ENCODE assay signal across 18 cellular contexts in genomic region chr2:99152181-99152580, GRCh38. TPM values are rescaled to one million over a fixed set of nuclear protein-coding genes. Genes with fewer than 3 reads are reported as not detected.
DNase-seq lines count a peak whose midpoint lies in the region; ATAC-seq, FAIRE-seq and TF ChIP-seq lines count a peak whose summit lies in the region.
"Had no signal": no experiment of that assay in that cellular context is flagged by ENCODE, and none has a peak within 500 bp of the region (broad histone marks: within the 10 kb centered on the region; RNA-seq: fewer than 3 reads in every experiment).

No MANE protein-coding gene starts in this region.

- no peak overlapping the region for H3K27ac ChIP-seq in BLaER1 treated with 17β-estradiol and CSF1 and Interleukin-3, amounts not matched to agents 10 nM and 100 nM
- H3K27ac ChIP-seq in GM12878 (ENCODE audit: control insufficient read depth, insufficient read depth) (no peak overlapping the region), neutrophil (peak overlapping the region; percentile 93)
- H3K27ac ChIP-seq: C4-2B had no signal

- peaks cover 8% of the 10 kb centered on the region for H3K36me3 Mint-ChIP-seq in activated CD4-positive, alpha-beta T cell treated with anti-CD3 and anti-CD28 coated beads, Interleukin-2, amount 10 ng/mL, durations not matched to agents 24 days and 14 days (ENCODE audit: low read depth)

- SMC1A ChIA-PET in GM12878 (lab: Charles Lee; ENCODE audit: uncharacterized antibody, unreplicated experiment), result interaction anchor here (1.4 kb wide), 2 partner anchors 8 to 17 kb away, joined by 3 read pairs; no protein-coding TSS in a partner anchor

- H3K4me3 Mint-ChIP-seq in activated CD4-positive, alpha-beta T cell treated with anti-CD3 and anti-CD28 coated beads, Interleukin-2, amount 10 ng/mL, durations not matched to agents 24 days and 14 days, result no peak overlapping the region
- H3K4me3 Mint-ChIP-seq: B cell; CD4-positive, alpha-beta T cell; HFFc6 had no signal

- no peaks in the 10 kb centered on the region for H3K9me3 ChIP-seq in BLaER1 treated with 17β-estradiol and CSF1 and Interleukin-3, amounts not matched to agents 10 nM and 100 nM (replicated peaks in 1 of 11)
- no peaks in the 10 kb centered on the region for H3K9me3 ChIP-seq in GM12878 (replicated peaks; ENCODE audit: control insufficient read depth, insufficient read depth, low read length)
- H3K9me3 ChIP-seq in neutrophil, result no peaks in the 10 kb centered on the region
- H3K9me3 ChIP-seq: Caco-2 had no signal

- no peaks in the 10 kb centered on the region for H3K27me3 ChIP-seq in BLaER1 treated with 17β-estradiol and CSF1 and Interleukin-3, amounts not matched to agents 10 nM and 100 nM
- H3K27me3 ChIP-seq in GM12878 (replicated peaks in 1 of 2; ENCODE audit: control insufficient read depth in 2 of 2, insufficient read depth in 2 of 2, low read length in 1 of 2), result no peaks in the 10 kb centered on the region
- no peaks in the 10 kb centered on the region for H3K27me3 ChIP-seq in neutrophil

- H3K36me3 ChIP-seq in BLaER1 treated with 17β-estradiol and CSF1 and Interleukin-3, amounts not matched to agents 10 nM and 100 nM, result peaks cover 0 to 10% (median 5%) of the 10 kb centered on the region in 11 experiments; a peak in 10 of 22 replicates
- H3K36me3 ChIP-seq in GM12878 (ENCODE audit: control insufficient read depth in 2 of 2, insufficient read depth in 2 of 2, low read length in 1 of 2) (no peaks in the 10 kb centered on the region), neutrophil (no peaks in the 10 kb centered on the region)

- DNase-seq in GM12878 (ENCODE audit: low read depth, low spot score) (no peak), midbrain (lab: John Stamatoyannopoulos, UW) (no peak), NCI-H524 (lab: John Stamatoyannopoulos, UW) (no peak)
- DNase-seq in activated CD4-positive, alpha-beta T cell treated with anti-CD3 and anti-CD28 coated beads, Interleukin-2, amount 10 ng/mL, durations not matched to agents 24 days and 14 days, result no peak
- DNase-seq: Caco-2; CD4-positive, alpha-beta T cell; GOT3; H7; HFFc6; IMR-90 had no signal

- TF ChIP-seq POLR2A in GM12878 (IDR thresholded peaks at IDR 0.05; ENCODE audit: low read depth, low read length), result no peak

- no peak for ATAC-seq in GM12878
- ATAC-seq: HCT116 had no signal

- no peak overlapping the region for H3K4me3 ChIP-seq in BLaER1 treated with 17β-estradiol and CSF1 and Interleukin-3, amounts not matched to agents 10 nM and 100 nM
- H3K4me3 ChIP-seq in GM12878, result no peak overlapping the region
- H3K4me3 ChIP-seq in neutrophil (ENCODE audit: low read depth in 1 of 2, low read length in 1 of 2), result no peak overlapping the region

- no peak for TF ChIP-seq RAD21 in GM12878 (IDR thresholded peaks at IDR 0.05; ENCODE audit: insufficient read depth, low read depth, low read length)

- RAD21 ChIA-PET in GM12878 (lab: Charles Lee; ENCODE audit: unreplicated experiment), result no interaction called here

- H3K4me1 ChIP-seq in BLaER1 treated with 17β-estradiol and CSF1 and Interleukin-3, amounts not matched to agents 10 nM and 100 nM, result peaks cover 29 to 46% (median 43%) of the 10 kb centered on the region in 10 experiments
- H3K4me1 ChIP-seq in GM12878 (ENCODE audit: control insufficient read depth, insufficient read depth, low read length), result no peaks in the 10 kb centered on the region
- peaks cover 46 to 55% of the 10 kb centered on the region in 2 experiments for H3K4me1 ChIP-seq in neutrophil (ENCODE audit: control insufficient read depth in 1 of 2, insufficient read depth in 1 of 2, low read depth in 1 of 2, low read length in 1 of 2)
- H3K4me1 ChIP-seq: Caco-2 had no signal

- no peak overlapping the region for H3K27ac Mint-ChIP-seq in activated CD4-positive, alpha-beta T cell treated with anti-CD3 and anti-CD28 coated beads, Interleukin-2, amount 10 ng/mL, durations not matched to agents 24 days and 14 days
- H3K27ac Mint-ChIP-seq: B cell; CD4-positive, alpha-beta T cell; HFFc6 had no signal

- peaks cover 30% of the 10 kb centered on the region for H3K4me1 Mint-ChIP-seq in activated CD4-positive, alpha-beta T cell treated with anti-CD3 and anti-CD28 coated beads, Interleukin-2, amount 10 ng/mL, durations not matched to agents 24 days and 14 days

- no peaks in the 10 kb centered on the region for H3K9me3 Mint-ChIP-seq in activated CD4-positive, alpha-beta T cell treated with anti-CD3 and anti-CD28 coated beads, Interleukin-2, amount 10 ng/mL, durations not matched to agents 24 days and 14 days
- H3K9me3 Mint-ChIP-seq: CD4-positive, alpha-beta T cell; HFFc6 had no signal

- CTCF ChIA-PET in GM12878 (lab: Yijun Ruan, JAX), result interaction anchor here (0.6 to 1.5 kb wide), 2 partner anchors 11 to 688 kb away, joined by 3 to 9 read pairs; partner anchors contain the start of gene C2orf15

- no peak overlapping the region for H2AFZ ChIP-seq in GM12878 (ENCODE audit: control insufficient read depth, low read depth, low read length)

- TF ChIP-seq CTCF in GM12878 (IDR thresholded peaks at IDR 0.05 in 2 of 3, conservative IDR thresholded peaks at IDR 0.05 in 1 of 3; ENCODE audit: control insufficient read depth in 2 of 3, extremely low read depth in 1 of 3, insufficient read depth in 1 of 3, low read depth in 3 of 3, low read length in 3 of 3) (no peak), neutrophil (IDR thresholded peaks at IDR 0.05) (no peak)

- no peaks in the 10 kb centered on the region for H3K27me3 Mint-ChIP-seq in activated CD4-positive, alpha-beta T cell treated with anti-CD3 and anti-CD28 coated beads, Interleukin-2, amount 10 ng/mL, durations not matched to agents 24 days and 14 days
- H3K27me3 Mint-ChIP-seq: B cell; CD4-positive, alpha-beta T cell had no signal

- POLR2A ChIA-PET in GM12878 (lab: Charles Lee), result interaction anchor here (2.6 kb wide), 1 partner anchor 11 kb away, joined by 10 read pairs; the partner anchor contains the start of gene C2orf15

- WGBS in GM12878 (ENCODE audit: insufficient coverage, insufficient replicate concordance, low lambda C conversion rate, missing lambda C conversion rate), result 88% methylated on average over 6 of the region's 6 CpGs

- BruUV-seq in GM12878 (replicated peaks; lab: Mats Ljungman, UMichigan), result no TSS peak

- peak overlapping the region in 8 of 11 experiments; percentile 3 to 95 (median 60); a peak in 13 of 22 replicates for H3K4me2 ChIP-seq in BLaER1 treated with 17β-estradiol and CSF1 and Interleukin-3, amounts not matched to agents 10 nM and 100 nM
- peak overlapping the region; percentile 30; the same call in 1 of the 2 replicates for H3K4me2 ChIP-seq in GM12878 (ENCODE audit: control insufficient read depth, insufficient read depth)

- intact Hi-C loops in GM12878 (cut with micrococcal nuclease; ENCODE audit: unreplicated experiment), result loop anchor here (10.0 kb wide), 1 partner anchor 507 kb away; no protein-coding TSS in a partner anchor
- intact Hi-C loops in activated CD4-positive, alpha-beta T cell treated with anti-CD3 and anti-CD28 coated beads, Interleukin-2, amount 10 ng/mL, durations not matched to agents 24 days and 14 days (cut with micrococcal nuclease), result loop anchor here (10.0 kb wide), 2 partner anchors 487 to 707 kb away; partner anchors contain the start of gene INPP4A

- H3K9ac ChIP-seq in BLaER1 treated with 17β-estradiol and CSF1 and Interleukin-3, amounts not matched to agents 10 nM and 100 nM, result peak overlapping the region in 2 of 11 experiments; percentile 6 to 9; a peak in 1 of 22 replicates
- H3K9ac ChIP-seq in GM12878 (ENCODE audit: control insufficient read depth, insufficient read depth, low read length), result no peak overlapping the region

- TF ChIP-seq EP300 in GM12878 (IDR thresholded peaks at IDR 0.05; ENCODE audit: borderline replicate concordance in 1 of 2, control insufficient read depth in 1 of 2, low read depth in 2 of 2, low read length in 2 of 2), result no peak

- FAIRE-seq in GM12878 (lab: Jason Lieb, UNC), result no peak
- FAIRE-seq: D721Med, G401.6, HTR-8/SVneo had no signal

- no peaks in the 10 kb centered on the region for H4K20me1 ChIP-seq in BLaER1 treated with 17β-estradiol and CSF1 and Interleukin-3, amounts not matched to agents 10 nM and 100 nM
- no peaks in the 10 kb centered on the region for H4K20me1 ChIP-seq in GM12878 (ENCODE audit: control insufficient read depth, insufficient read depth)

- in situ Hi-C loops in GM12878 (cut with MboI), result no loop called here

- peaks cover 11% of the 10 kb centered on the region for H3K79me2 ChIP-seq in GM12878 (ENCODE audit: control insufficient read depth, insufficient read depth, low read length)

RNA-seq across cellular contexts. Expression of gene TSGA10, which starts 2.6 kb away (rescaled TPM):
- total RNA-seq in GM12878 (2013; cell fraction: nucleolus; rRNA removed), result 19.5 and 24.1 TPM in 2 replicates
- total RNA-seq in GM12878 (2014; rRNA removed) (5.6 and 6.3 TPM in 2 replicates), GM12878 (2014; rRNA removed; fragmentation: Illumina TruSeq; extraction: Trizol) (13.4 and 14.5 TPM in 2 replicates), GM12878 (2021) (6.2 and 7.2 TPM in 2 replicates)
- polyA plus RNA-seq in GM12878 (2011; ENCODE audit: low read depth), result 4.5 TPM
- polyA plus RNA-seq in GM12878 (2011; rRNA removed) (4.6 and 5.3 TPM in 2 replicates), GM12878 (2014; fragmentation: Illumina TruSeq; extraction: Trizol) (7.9 and 9.1 TPM in 2 replicates), GM12878 (2014; fragmentation: Nextera tagmentation; extraction: Ambion mirVana) (10 to 100 TPM; 10.2 to 11.6 TPM), GM12878 (2014; rRNA removed) (5.3 TPM in 2 replicates), GM12878 (2016; fragmentation: Nextera tagmentation; extraction: Ambion mirVana) (10 to 100 TPM in 1 of 2 experiments, 1 to 10 TPM in 1; 8.1 to 13.5 TPM)
- 1.0 and 1.6 TPM in 2 replicates for polyA plus RNA-seq in GM12878 (2011; cell fraction: cytosol; rRNA removed)
- polyA plus RNA-seq in GM12878 (2011; cell fraction: nucleus; rRNA removed), result 2.4 and 2.9 TPM in 2 replicates
- 4.9 and 11.2 TPM in 2 replicates for polyA plus RNA-seq in GM12878 (2012)
- 3.3 and 4.0 TPM in 2 replicates for polyA minus RNA-seq in GM12878 (2011; rRNA and poly(A)+ RNA removed)
- polyA minus RNA-seq in GM12878 (2011; cell fraction: cytosol; rRNA and poly(A)+ RNA removed), result 1.9 and 2.2 TPM in 2 replicates
- 5.7 and 11.4 TPM in 2 replicates for polyA minus RNA-seq in GM12878 (2011; cell fraction: nucleus; rRNA and poly(A)+ RNA removed)
- total RNA-seq in activated CD4-positive, alpha-beta T cell treated with anti-CD3 and anti-CD28 coated beads, Interleukin-2, amount 10 ng/mL, durations not matched to agents 24 days and 14 days, result 3.2 and 3.7 TPM in 2 replicates

RNA-seq across cellular contexts. Expression of gene LIPT1, which starts 2.6 kb away (rescaled TPM):
- 19.0 and 22.4 TPM in 2 replicates for total RNA-seq in GM12878 (2013; cell fraction: nucleolus; rRNA removed)
- total RNA-seq in GM12878 (2014; rRNA removed) (8.0 and 8.3 TPM in 2 replicates), GM12878 (2014; rRNA removed; fragmentation: Illumina TruSeq; extraction: Trizol) (10.4 and 10.9 TPM in 2 replicates), GM12878 (2021) (7.2 and 8.5 TPM in 2 replicates)
- 5.8 TPM for polyA plus RNA-seq in GM12878 (2011; ENCODE audit: low read depth)
- polyA plus RNA-seq in GM12878 (2011; rRNA removed) (15.5 and 22.3 TPM in 2 replicates), GM12878 (2014; fragmentation: Illumina TruSeq; extraction: Trizol) (13.0 and 16.9 TPM in 2 replicates), GM12878 (2014; fragmentation: Nextera tagmentation; extraction: Ambion mirVana) (10 to 100 TPM; 14.4 to 15.3 TPM), GM12878 (2014; rRNA removed) (8.4 and 9.4 TPM in 2 replicates), GM12878 (2016; fragmentation: Nextera tagmentation; extraction: Ambion mirVana) (10 to 100 TPM; 10.8 TPM)
- polyA plus RNA-seq in GM12878 (2011; cell fraction: cytosol; rRNA removed), result 8.4 and 8.8 TPM in 2 replicates
- polyA plus RNA-seq in GM12878 (2011; cell fraction: nucleus; rRNA removed), result 12.3 and 13.5 TPM in 2 replicates
- 8.7 and 8.8 TPM in 2 replicates for polyA plus RNA-seq in GM12878 (2012)
- polyA minus RNA-seq in GM12878 (2011; rRNA and poly(A)+ RNA removed), result 14.5 and 15.2 TPM in 2 replicates
- polyA minus RNA-seq in GM12878 (2011; cell fraction: cytosol; rRNA and poly(A)+ RNA removed), result 5.9 and 9.6 TPM in 2 replicates
- 18.3 and 22.9 TPM in 2 replicates for polyA minus RNA-seq in GM12878 (2011; cell fraction: nucleus; rRNA and poly(A)+ RNA removed)
- 3.3 and 3.9 TPM in 2 replicates for total RNA-seq in activated CD4-positive, alpha-beta T cell treated with anti-CD3 and anti-CD28 coated beads, Interleukin-2, amount 10 ng/mL, durations not matched to agents 24 days and 14 days

RNA-seq across cellular contexts. Expression of gene C2orf15, which starts 10.7 kb away (rescaled TPM):
- 0.96 and 1.6 TPM in 2 replicates for total RNA-seq in GM12878 (2013; cell fraction: nucleolus; rRNA removed)
- 2.6 and 4.0 TPM in 2 replicates for total RNA-seq in GM12878 (2014; rRNA removed)
- 2.8 and 3.4 TPM in 2 replicates for total RNA-seq in GM12878 (2014; rRNA removed; fragmentation: Illumina TruSeq; extraction: Trizol)
- 1.1 and 1.5 TPM in 2 replicates for total RNA-seq in GM12878 (2021)
- polyA plus RNA-seq in GM12878 (2011; ENCODE audit: low read depth), result 0.76 TPM
- 2.1 and 3.6 TPM in 2 replicates for polyA plus RNA-seq in GM12878 (2011; rRNA removed)
- polyA plus RNA-seq in GM12878 (2011; cell fraction: cytosol; rRNA removed), result 0.99 and 1.5 TPM in 2 replicates
- polyA plus RNA-seq in GM12878 (2011; cell fraction: nucleus; rRNA removed), result 0.41 and 0.45 TPM in 2 replicates
- polyA plus RNA-seq in GM12878 (2012), result 2.0 and 2.3 TPM in 2 replicates
- 2.1 and 3.1 TPM in 2 replicates for polyA plus RNA-seq in GM12878 (2014; fragmentation: Illumina TruSeq; extraction: Trizol)
- 1 to 10 TPM; 1.7 to 2.3 TPM for polyA plus RNA-seq in GM12878 (2014; fragmentation: Nextera tagmentation; extraction: Ambion mirVana)
- 1.4 and 1.6 TPM in 2 replicates for polyA plus RNA-seq in GM12878 (2014; rRNA removed)
- polyA plus RNA-seq in GM12878 (2016; fragmentation: Nextera tagmentation; extraction: Ambion mirVana), result 1 to 10 TPM; 2.8 to 3.4 TPM
- polyA minus RNA-seq in GM12878 (2011; rRNA and poly(A)+ RNA removed), result 1.1 and 1.2 TPM in 2 replicates
- 2.9 TPM in 1 of 2 replicates, not detected in the other for polyA minus RNA-seq in GM12878 (2011; cell fraction: cytosol; rRNA and poly(A)+ RNA removed)
- polyA minus RNA-seq in GM12878 (2011; cell fraction: nucleus; rRNA and poly(A)+ RNA removed), result 0.48 and 1.3 TPM in 2 replicates
- total RNA-seq in activated CD4-positive, alpha-beta T cell treated with anti-CD3 and anti-CD28 coated beads, Interleukin-2, amount 10 ng/mL, durations not matched to agents 24 days and 14 days, result 0.26 and 0.40 TPM in 2 replicates
- total RNA-seq: HFFc6 had no signal
- polyA plus RNA-seq: IMR-90 had no signal

RNA-seq across cellular contexts. Expression of gene MITD1, which starts 28.7 kb away (rescaled TPM):
- 74.4 and 79.1 TPM in 2 replicates for total RNA-seq in GM12878 (2013; cell fraction: nucleolus; rRNA removed)
- 36.9 and 47.4 TPM in 2 replicates for total RNA-seq in GM12878 (2014; rRNA removed)
- 68.1 and 74.9 TPM in 2 replicates for total RNA-seq in GM12878 (2014; rRNA removed; fragmentation: Illumina TruSeq; extraction: Trizol)
- total RNA-seq in GM12878 (2021), result 33.0 and 35.6 TPM in 2 replicates
- 31.4 TPM for polyA plus RNA-seq in GM12878 (2011; ENCODE audit: low read depth)
- 52.6 and 89.2 TPM in 2 replicates for polyA plus RNA-seq in GM12878 (2011; rRNA removed)
- 12.8 and 13.2 TPM in 2 replicates for polyA plus RNA-seq in GM12878 (2011; cell fraction: cytosol; rRNA removed)
- 30.5 and 39.1 TPM in 2 replicates for polyA plus RNA-seq in GM12878 (2011; cell fraction: nucleus; rRNA removed)
- polyA plus RNA-seq in GM12878 (2012), result 41.6 and 53.3 TPM in 2 replicates
- 74.3 and 90.7 TPM in 2 replicates for polyA plus RNA-seq in GM12878 (2014; fragmentation: Illumina TruSeq; extraction: Trizol)
- 100 to 1,000 TPM; 106 to 116 TPM for polyA plus RNA-seq in GM12878 (2014; fragmentation: Nextera tagmentation; extraction: Ambion mirVana)
- polyA plus RNA-seq in GM12878 (2014; rRNA removed), result 46.6 and 61.9 TPM in 2 replicates
- polyA plus RNA-seq in GM12878 (2016; fragmentation: Nextera tagmentation; extraction: Ambion mirVana), result 10 to 100 TPM; 61.2 to 65.1 TPM
- polyA minus RNA-seq in GM12878 (2011; rRNA and poly(A)+ RNA removed), result 11.5 and 12.1 TPM in 2 replicates
- polyA minus RNA-seq in GM12878 (2011; cell fraction: cytosol; rRNA and poly(A)+ RNA removed), result 6.4 and 8.2 TPM in 2 replicates
- 10.5 and 16.6 TPM in 2 replicates for polyA minus RNA-seq in GM12878 (2011; cell fraction: nucleus; rRNA and poly(A)+ RNA removed)
- 49.9 and 52.8 TPM in 2 replicates for total RNA-seq in activated CD4-positive, alpha-beta T cell treated with anti-CD3 and anti-CD28 coated beads, Interleukin-2, amount 10 ng/mL, durations not matched to agents 24 days and 14 days

RNA-seq across cellular contexts. Expression of gene MRPL30, which starts 28.8 kb away (rescaled TPM):
- 19.6 and 24.5 TPM in 2 replicates for total RNA-seq in GM12878 (2013; cell fraction: nucleolus; rRNA removed)
- 40.2 and 45.5 TPM in 2 replicates for total RNA-seq in GM12878 (2014; rRNA removed)
- 51.3 TPM in 2 replicates for total RNA-seq in GM12878 (2014; rRNA removed; fragmentation: Illumina TruSeq; extraction: Trizol)
- 30.3 and 33.6 TPM in 2 replicates for total RNA-seq in GM12878 (2021)
- 16.9 TPM for polyA plus RNA-seq in GM12878 (2011; ENCODE audit: low read depth)
- 39.8 and 64.5 TPM in 2 replicates for polyA plus RNA-seq in GM12878 (2011; rRNA removed)
- 20.9 and 27.1 TPM in 2 replicates for polyA plus RNA-seq in GM12878 (2011; cell fraction: cytosol; rRNA removed)
- 11.8 and 12.7 TPM in 2 replicates for polyA plus RNA-seq in GM12878 (2011; cell fraction: nucleus; rRNA removed)
- 31.6 and 37.4 TPM in 2 replicates for polyA plus RNA-seq in GM12878 (2012)
- polyA plus RNA-seq in GM12878 (2014; fragmentation: Illumina TruSeq; extraction: Trizol), result 63.3 and 94.8 TPM in 2 replicates
- polyA plus RNA-seq in GM12878 (2014; fragmentation: Nextera tagmentation; extraction: Ambion mirVana), result 10 to 100 TPM; 34.9 to 53.1 TPM
- 32.2 and 39.9 TPM in 2 replicates for polyA plus RNA-seq in GM12878 (2014; rRNA removed)
- 10 to 100 TPM; 35.7 to 42.8 TPM for polyA plus RNA-seq in GM12878 (2016; fragmentation: Nextera tagmentation; extraction: Ambion mirVana)
- polyA minus RNA-seq in GM12878 (2011; rRNA and poly(A)+ RNA removed), result 16.0 and 25.0 TPM in 2 replicates
- 6.3 and 14.5 TPM in 2 replicates for polyA minus RNA-seq in GM12878 (2011; cell fraction: cytosol; rRNA and poly(A)+ RNA removed)
- polyA minus RNA-seq in GM12878 (2011; cell fraction: nucleus; rRNA and poly(A)+ RNA removed), result 4.1 and 6.6 TPM in 2 replicates
- total RNA-seq in activated CD4-positive, alpha-beta T cell treated with anti-CD3 and anti-CD28 coated beads, Interleukin-2, amount 10 ng/mL, durations not matched to agents 24 days and 14 days, result 29.0 and 31.2 TPM in 2 replicates
